ENCODE assay signal across 8 cellular contexts in the genomic region with DNA sequence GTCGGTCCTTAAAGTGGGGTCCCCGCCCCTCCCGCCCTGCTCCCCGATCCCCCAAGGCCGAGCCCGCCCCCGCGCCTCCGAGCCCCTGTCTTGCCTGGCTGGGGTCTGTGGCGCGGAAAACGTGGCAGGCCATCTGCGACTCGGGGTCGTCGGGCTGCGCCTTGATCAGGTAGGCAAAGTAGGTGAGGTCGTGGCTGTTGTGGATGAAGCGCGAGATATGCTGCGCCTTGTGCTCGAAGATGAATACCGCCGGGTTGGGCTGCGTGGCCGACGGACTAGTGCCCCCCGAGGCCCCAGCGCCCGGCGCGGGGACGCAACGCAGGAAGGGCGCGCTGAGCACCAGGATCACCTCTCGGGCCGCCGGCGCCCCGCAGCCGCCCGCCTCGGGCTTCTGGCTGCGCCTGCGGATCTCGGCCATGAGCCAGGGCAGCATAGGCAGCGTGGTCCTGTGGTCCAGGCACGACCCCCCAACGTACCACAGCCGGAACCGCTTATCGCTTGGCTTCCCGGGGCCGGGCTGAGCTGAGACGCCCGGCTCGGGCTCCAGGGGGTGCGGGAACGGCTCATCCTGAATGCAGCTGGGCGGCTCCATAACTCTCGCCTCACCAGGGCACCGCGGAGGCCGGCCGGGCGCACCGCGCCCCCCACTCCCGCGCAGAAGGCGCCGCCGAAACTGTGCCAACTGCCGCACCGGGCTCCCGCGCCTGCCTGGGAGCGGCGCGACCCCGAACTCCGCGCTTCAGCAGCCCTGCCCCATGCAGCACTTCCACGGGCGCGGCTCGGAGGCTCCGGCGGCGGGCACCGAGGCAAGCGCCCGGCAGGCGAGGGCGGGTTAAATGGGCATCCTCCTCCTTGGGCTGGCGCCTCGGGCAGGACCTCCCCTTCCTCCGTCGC. TPM values are rescaled to one million over a fixed set of nuclear protein-coding genes. Genes with fewer than 3 reads are reported as not detected.
DNase-seq lines count a peak whose midpoint lies in the region; ATAC-seq, FAIRE-seq and TF ChIP-seq lines count a peak whose summit lies in the region.

No MANE protein-coding gene starts in this region.

- H3K9me3 ChIP-seq in SK-N-SH: no peaks in the 10 kb centered on the region

- peaks cover 20% of the 10 kb centered on the region for H3K79me2 ChIP-seq in SK-N-SH (ENCODE audit: insufficient read depth)

- peaks cover 15% of the 10 kb centered on the region for H3K4me1 Mint-ChIP-seq in Calu3 (ENCODE audit: low read depth, unreplicated experiment)

- H3K4me2 ChIP-seq in SK-N-SH: peak overlapping the region; percentile 84

- ATAC-seq in GM19463 (IDR thresholded peaks at IDR 0.05; ENCODE audit: unreplicated experiment) (peak; percentile 20), HG03460 (IDR thresholded peaks at IDR 0.05; ENCODE audit: unreplicated experiment) (peak; percentile 24)

- peaks cover 3% of the 10 kb centered on the region; the same call in 1 of the 2 replicates for H4K20me1 ChIP-seq in SK-N-SH (ENCODE audit: insufficient read depth)

- peak overlapping the region; percentile 85 for H3K4me3 Mint-ChIP-seq in Calu3 (ENCODE audit: low read depth, unreplicated experiment)

- peak overlapping the region; percentile 90; the same call in 1 of the 2 replicates for H2AFZ ChIP-seq in SK-N-SH (ENCODE audit: low read depth)

- no peaks in the 10 kb centered on the region for H3K27me3 ChIP-seq in SK-N-SH (ENCODE audit: insufficient read depth)
- H3K27me3 ChIP-seq in bronchial epithelial cell (ENCODE audit: control insufficient read depth, insufficient read depth, low read length): no peaks in the 10 kb centered on the region

- H3K27ac ChIP-seq in SK-N-SH (ENCODE audit: low read depth in 2 of 2, low read length in 1 of 2): peak overlapping the region; percentile 57 to 59; a peak in 3 of 4 replicates

- DNase-seq in Calu3: peak; percentile 16
- peak; percentile 78 for DNase-seq in SK-N-SH
- DNase-seq in bronchial epithelial cell (ENCODE audit: low read depth): no peak
- DNase-seq in kidney tubule cell (ENCODE audit: low spot score): peak; percentile 57
- DNase-seq in stimulated activated CD4-positive, alpha-beta T cell treated with anti-CD3 and anti-CD28 coated beads, Interleukin-4, amount 100 ng/mL, for 24 hours: peak; percentile 7
- DNase-seq in 8988T: no peak

- H3K9me2 ChIP-seq in SK-N-SH: no peaks in the 10 kb centered on the region

- H3K27me3 Mint-ChIP-seq in Calu3 (ENCODE audit: unreplicated experiment): no peaks in the 10 kb centered on the region

- H3K36me3 ChIP-seq in SK-N-SH (replicated peaks in 1 of 2; ENCODE audit: control insufficient read depth in 1 of 2, insufficient read depth in 2 of 2, low read length in 1 of 2) (no peaks in the 10 kb centered on the region), bronchial epithelial cell (ENCODE audit: control insufficient read depth, insufficient read depth, low read length) (no peaks in the 10 kb centered on the region)

- peaks cover 22% of the 10 kb centered on the region for H3F3A ChIP-seq in SK-N-SH (replicated peaks; ENCODE audit: insufficient read depth)

- intact Hi-C loops in Calu3 (cut with micrococcal nuclease; ENCODE audit: unreplicated experiment): loop anchor here (2.0 to 10.0 kb wide), 2 partner anchors 63 to 109 kb away; partner anchors contain the start of gene UCHL3

- H3K27ac Mint-ChIP-seq in Calu3 (ENCODE audit: unreplicated experiment): no peak overlapping the region

- WGBS in SK-N-SH (ENCODE audit: low lambda C conversion rate): 1% methylated on average over 24 of the region's 100 CpGs

- BruUV-seq in Calu3 (replicated peaks; lab: Mats Ljungman, UMichigan): no TSS peak

- H3K4me3 ChIP-seq in SK-N-SH (ENCODE audit: low read depth in 2 of 2, low read length in 1 of 2) (peak overlapping the region; percentile 83 to 93), bronchial epithelial cell (ENCODE audit: low read depth, low read length) (peak overlapping the region; percentile 65)

- H3K9me3 Mint-ChIP-seq in Calu3 (ENCODE audit: low read depth, unreplicated experiment): no peaks in the 10 kb centered on the region

- TF ChIP-seq RAD21 in SK-N-SH (IDR thresholded peaks at IDR 0.05; ENCODE audit: low read length): no peak

- CTCF ChIA-PET in Calu3 (lab: Charles Lee): interaction anchor here (0.8 kb wide), 1 partner anchor 49 kb away, joined by 5 read pairs; no protein-coding TSS in a partner anchor
- CTCF ChIA-PET in SK-N-SH (lab: Yijun Ruan, JAX): interaction anchor here (0.7 to 7.3 kb wide), 25 partner anchors 10 to 109 kb away, joined by 3 to 76 read pairs (median 5); partner anchors contain the start of genes COMMD6 and UCHL3

- no peak for FAIRE-seq in bronchial epithelial cell (lab: Jason Lieb, UNC)

- POLR2A ChIA-PET in SK-N-SH (lab: Yijun Ruan, JAX): no interaction called here

- TF ChIP-seq EP300 in SK-N-SH (IDR thresholded peaks at IDR 0.05; ENCODE audit: borderline replicate concordance in 1 of 2, low read depth in 1 of 2, low read length in 1 of 2): no peak

- no peak for TF ChIP-seq CTCF in Calu3 (IDR thresholded peaks at IDR 0.05; ENCODE audit: unreplicated experiment)
- no peak for TF ChIP-seq CTCF in SK-N-SH (IDR thresholded peaks at IDR 0.05)
- TF ChIP-seq CTCF in bronchial epithelial cell (IDR thresholded peaks at IDR 0.05; ENCODE audit: insufficient read depth, low read length, severe bottlenecking): no peak

- H3K36me3 Mint-ChIP-seq in Calu3 (ENCODE audit: insufficient read depth, unreplicated experiment): peaks cover 18% of the 10 kb centered on the region

- H3K9ac ChIP-seq in SK-N-SH: peak overlapping the region; percentile 64; the same call in 1 of the 2 replicates

- peaks cover 3 to 12% of the 10 kb centered on the region in 2 experiments; a peak in 3 of 4 replicates for H3K4me1 ChIP-seq in SK-N-SH (ENCODE audit: control insufficient read depth in 1 of 2, insufficient read depth in 2 of 2, low read depth in 1 of 2, low read length in 1 of 2)

TF ChIP-seq in SK-N-SH, 30 proteins besides CTCF, POLR2A, EP300 and RAD21:
- TF ChIP-seq MAX (IDR thresholded peaks at IDR 0.05; ENCODE audit: low read depth): peak; percentile 14; the same call in 1 of the 2 replicates
- peak; percentile 18; the same call in 1 of the 2 replicates for TF ChIP-seq TAF1 (IDR thresholded peaks at IDR 0.05; ENCODE audit: borderline replicate concordance, low read depth, low read length)
- no peak for TF ChIP-seq FOSL2 (IDR thresholded peaks at IDR 0.05; ENCODE audit: borderline replicate concordance, low read depth)
- no peak for TF ChIP-seq MEF2A (IDR thresholded peaks at IDR 0.05; ENCODE audit: borderline replicate concordance, low read depth)
- TF ChIP-seq NFIC (IDR thresholded peaks at IDR 0.05; ENCODE audit: borderline replicate concordance): no peak
- no peak for TF ChIP-seq USF1 (IDR thresholded peaks at IDR 0.05; ENCODE audit: borderline replicate concordance, low read depth)
- TF ChIP-seq ELF1 (IDR thresholded peaks at IDR 0.05): no peak
- TF ChIP-seq TCF12 (IDR thresholded peaks at IDR 0.05): no peak

RNA-seq across cellular contexts. Expression of gene TBC1D4, which starts 0.5 kb away (rescaled TPM):
- total RNA-seq in Calu3 (2022) (15.2 and 15.4 TPM in 2 replicates), bronchial epithelial cell (10.3 and 12.4 TPM in 2 replicates)
- polyA plus RNA-seq in SK-N-SH (2012; rRNA removed): 8.8 and 10.4 TPM in 2 replicates
- polyA plus RNA-seq in SK-N-SH (2012; cell fraction: cytosol; rRNA removed): 6.4 and 6.6 TPM in 2 replicates
- polyA plus RNA-seq in SK-N-SH (2012; cell fraction: nucleus; rRNA removed): 18.5 and 26.1 TPM in 2 replicates

RNA-seq across cellular contexts. Expression of gene COMMD6, which starts 56.2 kb away (rescaled TPM):
- total RNA-seq in Calu3 (2022) (38.2 and 44.8 TPM in 2 replicates), bronchial epithelial cell (35.8 and 46.9 TPM in 2 replicates)
- 73.7 and 76.9 TPM in 2 replicates for polyA plus RNA-seq in SK-N-SH (2012; rRNA removed)
- polyA plus RNA-seq in SK-N-SH (2012; cell fraction: cytosol; rRNA removed): 103 and 199 TPM in 2 replicates
- polyA plus RNA-seq in SK-N-SH (2012; cell fraction: nucleus; rRNA removed): 24.3 and 32.0 TPM in 2 replicates

Comparison
In these comparisons a context has a peak if more than half of its experiments do, and no peak if none do; other contexts are left out.
1. DNase-seq: peak in Calu3 (single experiment), SK-N-SH (single experiment), kidney tubule cell (single experiment) and stimulated activated CD4-positive, alpha-beta T cell treated with anti-CD3 and anti-CD28 coated beads, Interleukin-4, amount 100 ng/mL, for 24 hours (single experiment); none in bronchial epithelial cell (single experiment) and 8988T (single experiment).